Comparison of ENCODE assay signal across 8 cellular contexts in genomic region chr1:223771814-223772770, GRCh38. TPM values are rescaled to one million over a fixed set of nuclear protein-coding genes. Genes with fewer than 3 reads are reported as not detected.
DNase-seq lines count a peak whose midpoint lies in the region; ATAC-seq and TF ChIP-seq lines count a peak whose summit lies in the region.

No MANE protein-coding gene starts in this region.

- intact Hi-C loops in activated B cell treated with CpG ODN at 0.5 μM for 24 hours (cut with micrococcal nuclease): no loop called here

- TF ChIP-seq CTCF in AG09309 (IDR thresholded peaks at IDR 0.05; ENCODE audit: control insufficient read depth, insufficient read depth, low read depth, low read length, missing control alignments): no peak
- TF ChIP-seq CTCF in activated B cell treated with CpG ODN at 0.5 μM for 24 hours (IDR thresholded peaks at IDR 0.05): no peak
- TF ChIP-seq CTCF in gastroesophageal sphincter (IDR thresholded peaks at IDR 0.05): no peak
- TF ChIP-seq CTCF in progenitor cell of endocrine pancreas (IDR thresholded peaks at IDR 0.05; ENCODE audit: unreplicated experiment): no peak

- CTCF ChIA-PET in activated B cell treated with CpG ODN at 0.5 μM for 24 hours (lab: Charles Lee): interaction anchor here (1.1 kb wide), 1 partner anchor 23 kb away, joined by 3 read pairs; no protein-coding TSS in a partner anchor

- 14 to 30% methylated on average over 10 to 16 of the region's 16 CpGs for WGBS in gastroesophageal sphincter (ENCODE audit: low coverage in 1 of 2), 2 donors

- H3K9me3 Mint-ChIP-seq in activated B cell treated with CpG ODN at 0.5 μM for 24 hours (no peaks in the 10 kb centered on the region), progenitor cell of endocrine pancreas (ENCODE audit: low read depth) (peaks cover 3% of the 10 kb centered on the region)

- peaks cover 0 to 84% of the 10 kb centered on the region in 2 donors for H3K36me3 ChIP-seq in gastroesophageal sphincter

- no peaks in the 10 kb centered on the region for H3K9me3 ChIP-seq in gastroesophageal sphincter

- peaks cover 13 to 36% (median 15%) of the 10 kb centered on the region in 3 donors for H3K4me1 ChIP-seq in gastroesophageal sphincter

- peak; percentile 41 for DNase-seq in AG09309 (ENCODE audit: low read depth)
- no peak for DNase-seq in activated B cell treated with CpG ODN at 0.5 μM for 24 hours
- DNase-seq in progenitor cell of endocrine pancreas (ENCODE audit: low spot score, unreplicated experiment): no peak
- no peak for DNase-seq in AML-193 (lab: John Stamatoyannopoulos, UW)

- POLR2A ChIA-PET in activated B cell treated with CpG ODN at 0.5 μM for 24 hours (lab: Charles Lee): no interaction called here

- no peak overlapping the region for H3K4me3 ChIP-seq in AG09309 (ENCODE audit: control insufficient read depth, low read depth, low read length)
- no peak overlapping the region for H3K4me3 ChIP-seq in gastroesophageal sphincter

- no peaks in the 10 kb centered on the region for H3K27me3 Mint-ChIP-seq in activated B cell treated with CpG ODN at 0.5 μM for 24 hours
- H3K27me3 Mint-ChIP-seq in progenitor cell of endocrine pancreas: no peaks in the 10 kb centered on the region

- TF ChIP-seq POLR2A in gastroesophageal sphincter (IDR thresholded peaks at IDR 0.05): no peak

- H3K27ac Mint-ChIP-seq in activated B cell treated with CpG ODN at 0.5 μM for 24 hours (peak overlapping the region; percentile 3), progenitor cell of endocrine pancreas (peak overlapping the region; percentile 96)

- H3K4me3 Mint-ChIP-seq in activated B cell treated with CpG ODN at 0.5 μM for 24 hours (no peak overlapping the region), progenitor cell of endocrine pancreas (ENCODE audit: low read depth) (peak overlapping the region; percentile 22)

- H3K27me3 ChIP-seq in gastroesophageal sphincter: no peaks in the 10 kb centered on the region

- H3K4me1 Mint-ChIP-seq in activated B cell treated with CpG ODN at 0.5 μM for 24 hours: peaks cover 26% of the 10 kb centered on the region
- peaks cover 33% of the 10 kb centered on the region for H3K4me1 Mint-ChIP-seq in progenitor cell of endocrine pancreas (ENCODE audit: low read depth)

- H3K36me3 Mint-ChIP-seq in activated B cell treated with CpG ODN at 0.5 μM for 24 hours (ENCODE audit: low read depth) (peaks cover 69% of the 10 kb centered on the region), progenitor cell of endocrine pancreas (ENCODE audit: insufficient read depth) (peaks cover 32% of the 10 kb centered on the region)

- ATAC-seq in HG02885 (IDR thresholded peaks at IDR 0.05; ENCODE audit: poor library complexity, unreplicated experiment) (peak; percentile 71), activated B cell treated with CpG ODN at 0.5 μM for 24 hours (ENCODE audit: low read depth) (no peak), gastroesophageal sphincter (peak; percentile 58), HG03571 (IDR thresholded peaks at IDR 0.05; ENCODE audit: unreplicated experiment) (no peak), GM21723 (IDR thresholded peaks at IDR 0.05; ENCODE audit: unreplicated experiment) (no peak)

- TF ChIP-seq EP300 in gastroesophageal sphincter (IDR thresholded peaks at IDR 0.05): no peak

- peak overlapping the region; percentile 66 to 76 (median 74) for H3K27ac ChIP-seq in gastroesophageal sphincter

RNA-seq across cellular contexts. Expression of gene CAPN2, which starts 59.8 kb away (rescaled TPM):
- total RNA-seq in activated B cell treated with CpG ODN at 0.5 μM for 24 hours (50.7 and 62.6 TPM in 2 replicates), gastroesophageal sphincter (100 to 1,000 TPM; 140 to 174 (median 149) TPM), progenitor cell of endocrine pancreas (20.3 and 33.8 TPM in 2 replicates)

Comparison
In these comparisons a context has a peak if more than half of its experiments do, and no peak if none do; other contexts are left out.
1. ATAC-seq: peak in HG02885 (single experiment) and gastroesophageal sphincter (single experiment); none in activated B cell treated with CpG ODN at 0.5 μM for 24 hours (single experiment), HG03571 (single experiment) and GM21723 (single experiment).